Comparison of ENCODE assay signal across 1 cellular context in the genomic region with DNA sequence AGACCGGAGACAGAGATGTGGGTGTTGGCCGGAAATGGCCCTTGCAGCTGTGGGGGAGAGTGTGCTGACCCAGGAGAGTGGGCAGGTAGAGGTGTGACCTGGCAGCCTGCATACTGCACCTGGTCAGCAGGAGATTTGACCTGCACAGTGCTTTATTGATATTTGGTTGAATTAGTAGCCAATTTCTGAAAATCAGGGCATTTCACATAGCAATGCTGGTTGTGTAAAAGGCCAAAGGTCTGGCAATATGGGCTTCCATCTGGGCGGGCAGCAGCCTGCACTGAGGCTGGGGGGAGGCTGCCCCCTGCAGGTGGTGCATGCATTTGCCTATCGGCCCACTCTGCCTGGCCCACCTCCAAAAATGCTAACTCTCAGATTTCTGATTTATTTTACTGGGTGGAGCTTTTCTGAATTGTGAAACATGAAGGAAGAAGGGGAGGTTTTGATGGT.
TF ChIP-seq lines count a peak whose summit lies in the region.

No MANE protein-coding gene starts in this region.

TF ChIP-seq in endothelial cell of umbilical vein, 7 proteins besides CTCF, POLR2A, EP300 and RAD21 (continued from another document):
- TF ChIP-seq JUN (IDR thresholded peaks at IDR 0.05; ENCODE audit: borderline replicate concordance, insufficient read depth, insufficient read length, low read depth) = no peak
TF ChIP-seq in endothelial cell of umbilical vein: peak in this region for 0.
